ENCODE assay signal across 8 cellular contexts in the genomic region with DNA sequence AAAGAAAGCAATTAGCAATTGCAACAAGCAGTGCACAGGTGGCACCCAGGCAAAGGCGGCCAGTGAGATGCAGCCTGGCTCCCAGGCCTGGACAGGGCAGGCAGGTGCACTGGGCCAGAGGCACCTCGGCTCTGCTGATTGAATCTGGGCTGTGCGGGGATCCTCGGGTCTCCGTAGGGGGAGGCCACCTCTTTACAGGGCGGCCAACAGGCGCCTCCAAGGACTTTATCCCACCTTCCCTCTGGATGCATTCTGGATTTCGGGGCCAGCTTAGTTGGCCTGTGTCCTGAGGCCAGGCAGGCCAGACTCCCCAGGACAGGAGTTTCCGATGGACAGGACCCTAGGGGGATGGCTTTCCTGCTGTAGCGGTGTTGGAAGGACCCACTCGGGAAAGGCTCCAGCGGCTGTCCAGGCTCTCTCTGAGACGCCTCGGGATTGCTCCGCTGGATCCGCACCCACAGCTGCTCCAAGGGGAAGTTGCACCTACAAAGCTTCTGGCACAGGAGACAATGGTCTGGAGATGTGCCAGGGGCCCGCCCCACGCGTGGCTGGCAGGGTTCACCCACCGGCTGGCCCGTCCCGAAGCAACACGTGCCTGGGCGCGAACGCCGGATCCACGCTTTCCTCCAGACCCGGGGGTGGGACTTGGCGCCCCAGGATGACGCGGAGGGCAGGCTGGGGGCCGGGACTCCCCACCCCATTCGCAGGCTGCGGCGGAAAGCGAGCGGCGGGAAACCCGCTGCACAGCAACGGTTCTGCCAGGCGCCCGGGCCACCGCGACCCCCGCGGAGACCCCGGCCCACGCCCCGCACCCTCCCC. TPM values are rescaled to one million over a fixed set of nuclear protein-coding genes. Genes with fewer than 3 reads are reported as not detected.
A peak's percentile ranks its signal among the peaks of the same experiment; 100 is the strongest.
DNase-seq lines count a peak whose midpoint lies in the region; ATAC-seq and TF ChIP-seq lines count a peak whose summit lies in the region.

No MANE protein-coding gene starts in this region.

- intact Hi-C loops in CD8-positive, alpha-beta T cell (cut with DNase I, micrococcal nuclease) = loop anchor here (1.0 to 5.0 kb wide), 8 partner anchors 14 to 724 kb away; partner anchors contain the start of genes PCBP3 (in 2 of the 2) and SUMO3 (in 1 of the 2)

- peak overlapping the region; percentile 53 for H3K4me3 ChIP-seq in CD8-positive, alpha-beta T cell (ENCODE audit: low read depth, low read length)

- H3K4me3 Mint-ChIP-seq in CD8-positive, alpha-beta T cell = peak overlapping the region; percentile 72

- POLR2A ChIA-PET in CD8-positive, alpha-beta T cell (lab: Charles Lee) = no interaction called here

- CTCF ChIA-PET in CD8-positive, alpha-beta T cell (lab: Charles Lee) = no interaction called here

- H3K4me1 Mint-ChIP-seq in CD8-positive, alpha-beta T cell (ENCODE audit: low read depth) = peaks cover 14% of the 10 kb centered on the region

- no peaks in the 10 kb centered on the region for H3K27me3 Mint-ChIP-seq in CD8-positive, alpha-beta T cell (ENCODE audit: low read depth)

- no peaks in the 10 kb centered on the region for H3K36me3 ChIP-seq in CD8-positive, alpha-beta T cell (ENCODE audit: insufficient read depth, low read length)

- no peaks in the 10 kb centered on the region for H3K27me3 ChIP-seq in CD8-positive, alpha-beta T cell (ENCODE audit: insufficient read depth, low read length)

- no peak for TF ChIP-seq CTCF in CD8-positive, alpha-beta T cell (IDR thresholded peaks at IDR 0.05)

- H3K9me3 ChIP-seq in CD8-positive, alpha-beta T cell (ENCODE audit: low read length) = no peaks in the 10 kb centered on the region

- H3K4me1 ChIP-seq in CD8-positive, alpha-beta T cell (ENCODE audit: insufficient read depth, low read length) = peaks cover 17% of the 10 kb centered on the region

- H3K27ac ChIP-seq in CD8-positive, alpha-beta T cell (ENCODE audit: low read depth, low read length) = peak overlapping the region; percentile 30

- H3K36me3 Mint-ChIP-seq in CD8-positive, alpha-beta T cell = no peaks in the 10 kb centered on the region

- H3K9me3 Mint-ChIP-seq in CD8-positive, alpha-beta T cell = no peaks in the 10 kb centered on the region

- H3K27ac Mint-ChIP-seq in CD8-positive, alpha-beta T cell = peak overlapping the region; percentile 82

- peak; percentile 77 for ATAC-seq in CD8-positive, alpha-beta T cell
- ATAC-seq in GM21825 (IDR thresholded peaks at IDR 0.05; ENCODE audit: unreplicated experiment) (peak; percentile 45), GM21737 (IDR thresholded peaks at IDR 0.05; ENCODE audit: unreplicated experiment) (no peak)

- DNase-seq in CD8-positive, alpha-beta T cell = peak; percentile 39 to 79 (median 74)
- peak; percentile 65 for DNase-seq in NCI-H2171 (lab: John Stamatoyannopoulos, UW)
- peak; percentile 58 to 82 for DNase-seq in activated CD4-positive, alpha-beta T cell treated with anti-CD3 and anti-CD28 coated beads, Interleukin-2, amount 50 U/mL, for 24 hours (ENCODE audit: low read depth in 1 of 2, low spot score in 1 of 2)
- DNase-seq in ecto neural progenitor cell (ENCODE audit: low spot score) = peak; percentile 53
- peak; percentile 70 to 83 for DNase-seq in lung microvascular endothelial cell (ENCODE audit: low read depth in 2 of 2)
- peak; percentile 57 for DNase-seq in stimulated activated CD8-positive, alpha-beta memory T cell treated with anti-CD3 and anti-CD28 coated beads, Interleukin-12 subunit alpha, Interleukin-12 subunit beta, amount 100 ng/mL, for 24 hours (ENCODE audit: extremely low read depth)

RNA-seq across cellular contexts. Expression of gene SLC19A1, which starts 0.8 kb away (rescaled TPM):
- 1 to 10 TPM; 8.8 to 9.0 TPM for total RNA-seq in CD8-positive, alpha-beta T cell
- total RNA-seq in lung microvascular endothelial cell = 4.4 and 5.2 TPM in 2 replicates
